ENCODE assay signal across 24 cellular contexts in the genomic region with DNA sequence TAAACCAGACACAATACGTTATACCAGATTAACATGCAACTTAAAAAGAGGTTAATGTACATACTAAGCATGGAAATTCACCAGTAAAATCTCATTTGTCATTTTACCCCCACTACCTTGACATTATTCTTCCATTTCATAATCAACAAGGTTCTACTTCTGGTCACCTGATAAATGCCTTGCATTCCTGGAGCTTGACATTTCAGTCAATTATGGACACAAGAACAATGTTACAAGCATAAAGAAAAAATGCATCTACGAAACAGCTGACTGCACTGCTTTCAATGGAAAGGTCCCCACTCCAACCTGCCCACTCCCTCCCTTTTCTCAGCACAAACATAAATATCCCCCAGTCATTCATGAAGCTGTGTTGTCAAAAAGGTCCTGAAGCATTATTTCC. TPM values are rescaled to one million over a fixed set of nuclear protein-coding genes. Genes with fewer than 3 reads are reported as not detected.
DNase-seq lines count a peak whose midpoint lies in the region; ATAC-seq, FAIRE-seq and TF ChIP-seq lines count a peak whose summit lies in the region.
"Had no signal": no experiment of that assay in that cellular context is flagged by ENCODE, and none has a peak within 500 bp of the region (broad histone marks: within the 10 kb centered on the region; RNA-seq: fewer than 3 reads in every experiment).

No MANE protein-coding gene starts in this region.

- H3K36me3 ChIP-seq in GM23338 (ENCODE audit: insufficient read depth) (no peaks in the 10 kb centered on the region; the same call in 1 of the 2 replicates), keratinocyte (ENCODE audit: control insufficient read depth in 2 of 2, extremely low read depth in 1 of 2, insufficient read depth in 2 of 2, low read length in 2 of 2) (no peaks in the 10 kb centered on the region)

- no peak overlapping the region for H3K4me3 ChIP-seq in GM23338
- H3K4me3 ChIP-seq in keratinocyte (ENCODE audit: control insufficient read depth in 2 of 3, extremely low read depth in 1 of 3, insufficient read depth in 2 of 3, low read depth in 1 of 3, low read length in 3 of 3), result no peak overlapping the region
- no peak overlapping the region for H3K4me3 ChIP-seq in retinal pigment epithelial cell (ENCODE audit: low read length)
- H3K4me3 ChIP-seq: coronary artery had no signal

- ATAC-seq in GM23338 (no peak), HG02588 (IDR thresholded peaks at IDR 0.05; ENCODE audit: unreplicated experiment) (no peak), GM21526 (IDR thresholded peaks at IDR 0.05; ENCODE audit: low FRiP score, unreplicated experiment) (no peak)
- ATAC-seq: activated CD4-positive, CD25-positive, alpha-beta regulatory T cell treated with anti-CD3 and anti-CD28 coated beads, Interleukin-2, amount 50 U/mL, for 24 hours; PC-3 had no signal

- no peak overlapping the region for H3K4me3 Mint-ChIP-seq in GM23338

- H3K4me2 ChIP-seq in GM23338 (0 out of 2 replicates have a peak overlapping the region, but pooled peaks have one; percentile 5), keratinocyte (ENCODE audit: control insufficient read depth, extremely low read depth, insufficient read depth, low read depth, low read length) (no peak overlapping the region)

- no peak overlapping the region for H3K9ac ChIP-seq in keratinocyte (ENCODE audit: control insufficient read depth, extremely low read depth, insufficient read depth, low read length)

- TF ChIP-seq CTCF in GM23338 (conservative IDR thresholded peaks at IDR 0.05; ENCODE audit: low read depth in 2 of 2) (no peak), keratinocyte (optimal IDR thresholded peaks at IDR 0.05 in 1 of 3, IDR thresholded peaks at IDR 0.05 in 1 of 3, conservative IDR thresholded peaks at IDR 0.05 in 1 of 3; ENCODE audit: extremely low read depth in 1 of 3, insufficient read depth in 2 of 3, low read length in 3 of 3) (no peak), retinal pigment epithelial cell (conservative IDR thresholded peaks at IDR 0.05; ENCODE audit: low read depth, low read length) (no peak)

- H3K9me1 ChIP-seq in keratinocyte (ENCODE audit: control insufficient read depth, extremely low read depth, insufficient read depth, low read length), result no peaks in the 10 kb centered on the region

- H3F3A ChIP-seq in GM23338 (replicated peaks; ENCODE audit: low read depth), result no peaks in the 10 kb centered on the region

- H2AFZ ChIP-seq in GM23338, result no peak overlapping the region
- H2AFZ ChIP-seq in keratinocyte (ENCODE audit: control insufficient read depth, low read length), result no peak overlapping the region

- H3K4me1 ChIP-seq in GM23338 (ENCODE audit: insufficient read depth) (peaks cover 17% of the 10 kb centered on the region), keratinocyte (ENCODE audit: control insufficient read depth, extremely low read depth, insufficient read depth, low read length) (no peaks in the 10 kb centered on the region)

- H3K27me3 ChIP-seq in GM23338 (ENCODE audit: insufficient read depth), result no peaks in the 10 kb centered on the region
- H3K27me3 ChIP-seq in keratinocyte (ENCODE audit: control insufficient read depth, extremely low read depth, insufficient read depth, low read length), result no peaks in the 10 kb centered on the region

- H4K20me1 ChIP-seq in GM23338 (replicated peaks; ENCODE audit: insufficient read depth) (peaks cover 3% of the 10 kb centered on the region; the same call in 1 of the 2 replicates), keratinocyte (ENCODE audit: control insufficient read depth, extremely low read depth, insufficient read depth, low read length) (no peaks in the 10 kb centered on the region)

- dilution Hi-C loops in keratinocyte (cut with MboI; ENCODE audit: extremely low pct_ligation_motif_present, low sequenced_read_pairs), result no loop called here

- H3K27ac ChIP-seq in GM23338 (ENCODE audit: low read depth), result peak overlapping the region; percentile 7; the same call in 1 of the 2 replicates
- H3K27ac ChIP-seq in keratinocyte (ENCODE audit: control insufficient read depth, insufficient read depth, low read length), result no peak overlapping the region
- H3K27ac ChIP-seq: coronary artery had no signal

- no peak for DNase-seq in GM23338 (ENCODE audit: low spot score)
- DNase-seq in RCC 7860 (ENCODE audit: low spot score), result no peak
- no peak for DNase-seq in keratinocyte (ENCODE audit: low read depth, low spot score)
- peak; percentile 38 for DNase-seq in retinal pigment epithelial cell (ENCODE audit: low read depth)
- DNase-seq in DMS79 (lab: John Stamatoyannopoulos, UW), result no peak
- DNase-seq: activated gamma-delta T cell treated with Interleukin-2 at 50 U/mL for 16 hours; EL; KG1; kidney; NCI-H1436; NCI-H510A; nucleus accumbens; PC-3; retina; SHP77 treated with DMSO at 0.1 percent for 48 hours; stimulated activated CD4-positive, alpha-beta T cell treated with anti-CD3 and anti-CD28 coated beads, Interleukin-12 subunit alpha, Interleukin-12 subunit beta, amount 100 ng/mL, for 4 hours; stimulated activated CD4-positive, alpha-beta T cell treated with anti-CD3 and anti-CD28 coated beads, Interleukin-4, amount 100 ng/mL, for 4 hours; stimulated activated naive CD4-positive, alpha-beta T cell treated with Interleukin-2 at 50 U/mL for 16 hours had no signal

- H3K9me2 ChIP-seq in GM23338 (ENCODE audit: insufficient read depth), result no peaks in the 10 kb centered on the region

- H3K9me3 Mint-ChIP-seq in GM23338, result no peaks in the 10 kb centered on the region; the same call in 2 of the 3 replicates

- H3K79me2 ChIP-seq in GM23338 (replicated peaks; ENCODE audit: insufficient read depth) (no peaks in the 10 kb centered on the region), keratinocyte (ENCODE audit: control insufficient read depth, insufficient read depth, low read length) (no peaks in the 10 kb centered on the region)

- H3K27me3 Mint-ChIP-seq in GM23338 (ENCODE audit: insufficient read depth, low read depth, poor library complexity), result no peaks in the 10 kb centered on the region

- 0 out of 2 replicates have a peak overlapping the region, but pooled peaks have one; percentile 21 for H3K27ac Mint-ChIP-seq in GM23338

- H3K36me3 Mint-ChIP-seq in GM23338 (ENCODE audit: low read depth), result peaks cover 2% of the 10 kb centered on the region; the same call in 2 of the 3 replicates

- FAIRE-seq in RCC 7860 (lab: Jason Lieb, UNC) (peak; percentile 4), keratinocyte (lab: Jason Lieb, UNC) (peak; percentile 48)
- FAIRE-seq: bronchial epithelial cell, GM19239, kidney had no signal

- no peaks in the 10 kb centered on the region for H3K9me3 ChIP-seq in keratinocyte (ENCODE audit: control insufficient read depth, low read depth, low read length)

- peaks cover 18% of the 10 kb centered on the region for H3K4me1 Mint-ChIP-seq in GM23338

TF ChIP-seq in GM23338, 12 proteins besides CTCF, POLR2A, EP300 and RAD21 (continues in another document):
- TF ChIP-seq, protein P1, sequence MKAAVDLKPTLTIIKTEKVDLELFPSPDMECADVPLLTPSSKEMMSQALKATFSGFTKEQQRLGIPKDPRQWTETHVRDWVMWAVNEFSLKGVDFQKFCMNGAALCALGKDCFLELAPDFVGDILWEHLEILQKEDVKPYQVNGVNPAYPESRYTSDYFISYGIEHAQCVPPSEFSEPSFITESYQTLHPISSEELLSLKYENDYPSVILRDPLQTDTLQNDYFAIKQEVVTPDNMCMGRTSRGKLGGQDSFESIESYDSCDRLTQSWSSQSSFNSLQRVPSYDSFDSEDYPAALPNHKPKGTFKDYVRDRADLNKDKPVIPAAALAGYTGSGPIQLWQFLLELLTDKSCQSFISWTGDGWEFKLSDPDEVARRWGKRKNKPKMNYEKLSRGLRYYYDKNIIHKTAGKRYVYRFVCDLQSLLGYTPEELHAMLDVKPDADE (IDR thresholded peaks at IDR 0.05), result no peak
- TF ChIP-seq, protein P2, sequence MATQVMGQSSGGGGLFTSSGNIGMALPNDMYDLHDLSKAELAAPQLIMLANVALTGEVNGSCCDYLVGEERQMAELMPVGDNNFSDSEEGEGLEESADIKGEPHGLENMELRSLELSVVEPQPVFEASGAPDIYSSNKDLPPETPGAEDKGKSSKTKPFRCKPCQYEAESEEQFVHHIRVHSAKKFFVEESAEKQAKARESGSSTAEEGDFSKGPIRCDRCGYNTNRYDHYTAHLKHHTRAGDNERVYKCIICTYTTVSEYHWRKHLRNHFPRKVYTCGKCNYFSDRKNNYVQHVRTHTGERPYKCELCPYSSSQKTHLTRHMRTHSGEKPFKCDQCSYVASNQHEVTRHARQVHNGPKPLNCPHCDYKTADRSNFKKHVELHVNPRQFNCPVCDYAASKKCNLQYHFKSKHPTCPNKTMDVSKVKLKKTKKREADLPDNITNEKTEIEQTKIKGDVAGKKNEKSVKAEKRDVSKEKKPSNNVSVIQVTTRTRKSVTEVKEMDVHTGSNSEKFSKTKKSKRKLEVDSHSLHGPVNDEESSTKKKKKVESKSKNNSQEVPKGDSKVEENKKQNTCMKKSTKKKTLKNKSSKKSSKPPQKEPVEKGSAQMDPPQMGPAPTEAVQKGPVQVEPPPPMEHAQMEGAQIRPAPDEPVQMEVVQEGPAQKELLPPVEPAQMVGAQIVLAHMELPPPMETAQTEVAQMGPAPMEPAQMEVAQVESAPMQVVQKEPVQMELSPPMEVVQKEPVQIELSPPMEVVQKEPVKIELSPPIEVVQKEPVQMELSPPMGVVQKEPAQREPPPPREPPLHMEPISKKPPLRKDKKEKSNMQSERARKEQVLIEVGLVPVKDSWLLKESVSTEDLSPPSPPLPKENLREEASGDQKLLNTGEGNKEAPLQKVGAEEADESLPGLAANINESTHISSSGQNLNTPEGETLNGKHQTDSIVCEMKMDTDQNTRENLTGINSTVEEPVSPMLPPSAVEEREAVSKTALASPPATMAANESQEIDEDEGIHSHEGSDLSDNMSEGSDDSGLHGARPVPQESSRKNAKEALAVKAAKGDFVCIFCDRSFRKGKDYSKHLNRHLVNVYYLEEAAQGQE (IDR thresholded peaks at IDR 0.05; ENCODE audit: unreplicated experiment), result no peak
- no peak for TF ChIP-seq JUNB (IDR thresholded peaks at IDR 0.05; ENCODE audit: unreplicated experiment)

RNA-seq across cellular contexts. Expression of a gene that starts 31.4 kb away (rescaled TPM):
- total RNA-seq in GM23338 (2014; rRNA removed; shearing (Covaris generic)), result 90.1 and 104 TPM in 2 replicates
- polyA plus RNA-seq in GM23338 (2016; fragmentation: Nextera tagmentation; extraction: Ambion mirVana), result 26.8 TPM in 2 replicates
- polyA plus RNA-seq in keratinocyte, result 18.8 to 25.5 TPM (median 21.5 TPM) in 3 replicates
- 135 TPM for polyA plus RNA-seq in keratinocyte (2011; ENCODE audit: low read depth)
- 23.0 and 40.7 TPM in 2 replicates for polyA plus RNA-seq in keratinocyte (2011; cell fraction: cytosol; rRNA removed)
- 17.0 and 18.6 TPM in 2 replicates for polyA plus RNA-seq in keratinocyte (2011; cell fraction: nucleus; rRNA removed)
- 25.9 and 58.0 TPM in 2 replicates for polyA plus RNA-seq in keratinocyte (2012; ENCODE audit: low replicate concordance)
- 3.3 to 52.6 TPM (median 24.6 TPM) in 3 replicates for polyA minus RNA-seq in keratinocyte
- polyA minus RNA-seq in keratinocyte (2011; cell fraction: cytosol; rRNA and poly(A)+ RNA removed), result 11.9 TPM
- 13.2 and 35.1 TPM in 2 replicates for polyA minus RNA-seq in keratinocyte (2011; cell fraction: nucleus; rRNA and poly(A)+ RNA removed)
